ENCODE assay signal across 19 cellular contexts in genomic region chr6:93819189-93819588, GRCh38.
DNase-seq lines count a peak whose midpoint lies in the region; ATAC-seq and TF ChIP-seq lines count a peak whose summit lies in the region.
"Had no signal": no experiment of that assay in that cellular context is flagged by ENCODE, and none has a peak within 500 bp of the region (broad histone marks: within the 10 kb centered on the region; RNA-seq: fewer than 3 reads in every experiment).

No MANE protein-coding gene starts in this region.

- peaks cover 43% of the 10 kb centered on the region for H3K36me3 ChIP-seq in HUES48 (ENCODE audit: control insufficient read depth, insufficient read depth, low read length)
- H3K36me3 ChIP-seq in endodermal cell (ENCODE audit: control insufficient read depth, insufficient read depth, low read length): peaks cover 29% of the 10 kb centered on the region
- H3K36me3 ChIP-seq: left ventricle myocardium inferior, neutrophil, transverse colon had no signal

- H3K36me3 Mint-ChIP-seq in endodermal cell (ENCODE audit: low read depth): peaks cover 24% of the 10 kb centered on the region
- no peaks in the 10 kb centered on the region for H3K36me3 Mint-ChIP-seq in activated naive CD4-positive, alpha-beta T cell treated with anti-CD3 and anti-CD28 coated beads, Interleukin-2, amount 50 U/mL, for 72 hours

- peak; percentile 42 for DNase-seq in NCI-H69 (lab: John Stamatoyannopoulos, UW)
- no peak for DNase-seq in endodermal cell
- DNase-seq in pons (ENCODE audit: low spot score): peak; percentile 8
- no peak for DNase-seq in activated CD4-positive, CD25-positive, alpha-beta regulatory T cell treated with anti-CD3 and anti-CD28 coated beads, Interleukin-2, amount 50 U/mL, for 72 hours
- no peak for DNase-seq in activated naive CD4-positive, alpha-beta T cell treated with anti-CD3 and anti-CD28 coated beads, Interleukin-2, amount 50 U/mL, for 72 hours (ENCODE audit: low spot score in 2 of 2)
- DNase-seq: left ventricle myocardium inferior; mucosa of descending colon; NCI-H1417 treated with DMSO at 0.1 percent for 48 hours; NCI-H226; retina; stimulated activated naive CD4-positive, alpha-beta T cell treated with Interleukin-2 at 50 U/mL for 16 hours; transverse colon had no signal

- H3K4me3 ChIP-seq in HUES48 (ENCODE audit: low read depth, low read length): no peak overlapping the region
- no peak overlapping the region for H3K4me3 ChIP-seq in endodermal cell (ENCODE audit: low read length)
- H3K4me3 ChIP-seq: left ventricle myocardium inferior, mucosa of descending colon, transverse colon had no signal

- H3K27ac Mint-ChIP-seq in endodermal cell: peak overlapping the region; percentile 6
- no peak overlapping the region for H3K27ac Mint-ChIP-seq in activated naive CD4-positive, alpha-beta T cell treated with anti-CD3 and anti-CD28 coated beads, Interleukin-2, amount 50 U/mL, for 72 hours
- H3K27ac Mint-ChIP-seq: activated T-helper 17 cell treated with anti-CD3 and anti-CD28 coated beads, Interleukin-2, amount 50 U/mL, for 72 hours had no signal

- no peak for TF ChIP-seq CTCF in endodermal cell (conservative IDR thresholded peaks at IDR 0.05)

- H3K4me1 ChIP-seq in HUES48 (ENCODE audit: control insufficient read depth, insufficient read depth, low read length) (peaks cover 7% of the 10 kb centered on the region; the same call in 1 of the 2 replicates), endodermal cell (ENCODE audit: control insufficient read depth, insufficient read depth, low read length) (no peaks in the 10 kb centered on the region)
- H3K4me1 ChIP-seq: left ventricle myocardium inferior, transverse colon had no signal

- H3K27me3 Mint-ChIP-seq in endodermal cell (ENCODE audit: insufficient read depth): no peaks in the 10 kb centered on the region
- H3K27me3 Mint-ChIP-seq: activated T-helper 17 cell treated with anti-CD3 and anti-CD28 coated beads, Interleukin-2, amount 50 U/mL, for 72 hours had no signal

- H3K9me3 ChIP-seq in HUES48 (ENCODE audit: control insufficient read depth, insufficient read depth, low read length): no peaks in the 10 kb centered on the region
- H3K9me3 ChIP-seq in endodermal cell (ENCODE audit: control insufficient read depth, low read length): no peaks in the 10 kb centered on the region
- H3K9me3 ChIP-seq: mucosa of descending colon, neutrophil, transverse colon had no signal

- H3K4me1 Mint-ChIP-seq in endodermal cell: peaks cover 18% of the 10 kb centered on the region
- H3K4me1 Mint-ChIP-seq: activated T-helper 17 cell treated with anti-CD3 and anti-CD28 coated beads, Interleukin-2, amount 50 U/mL, for 72 hours had no signal

- H3K9me3 Mint-ChIP-seq in endodermal cell: no peaks in the 10 kb centered on the region
- H3K9me3 Mint-ChIP-seq in activated naive CD4-positive, alpha-beta T cell treated with anti-CD3 and anti-CD28 coated beads, Interleukin-2, amount 50 U/mL, for 72 hours: peaks cover 7 to 13% of the 10 kb centered on the region in 2 donors

- no peak overlapping the region for H3K4me3 Mint-ChIP-seq in endodermal cell
- H3K4me3 Mint-ChIP-seq: activated T-helper 17 cell treated with anti-CD3 and anti-CD28 coated beads, Interleukin-2, amount 50 U/mL, for 72 hours had no signal

- H3K27ac ChIP-seq in HUES48 (ENCODE audit: low read depth, low read length) (peak overlapping the region; percentile 46), endodermal cell (ENCODE audit: low read depth, low read length) (peak overlapping the region; percentile 44)
- H3K27ac ChIP-seq: left ventricle myocardium inferior, neutrophil, transverse colon had no signal

- no peak overlapping the region for H3K9ac ChIP-seq in HUES48 (ENCODE audit: low read depth, low read length)
- no peak overlapping the region for H3K9ac ChIP-seq in endodermal cell (ENCODE audit: extremely low read depth, low read length, poor library complexity, severe bottlenecking)

- ATAC-seq in GM21367 (IDR thresholded peaks at IDR 0.05; ENCODE audit: unreplicated experiment): no peak
- no peak for ATAC-seq in GM21515 (IDR thresholded peaks at IDR 0.05; ENCODE audit: unreplicated experiment)
- no peak for ATAC-seq in activated naive CD4-positive, alpha-beta T cell treated with anti-CD3 and anti-CD28 coated beads, Interleukin-2, amount 50 U/mL, for 72 hours
- ATAC-seq: activated CD4-positive, CD25-positive, alpha-beta regulatory T cell treated with anti-CD3 and anti-CD28 coated beads, Interleukin-2, amount 50 U/mL, for 24 hours; activated T-helper 17 cell treated with anti-CD3 and anti-CD28 coated beads, Interleukin-2, amount 50 U/mL, for 72 hours; esophagus mucosa; mucosa of descending colon had no signal

- 57 to 72% methylated on average over 1 to 3 of the region's 3 CpGs for WGBS in endodermal cell (ENCODE audit: insufficient coverage in 1 of 2, insufficient read length in 1 of 2), 2 experiments

- H3K27me3 ChIP-seq in HUES48 (ENCODE audit: control insufficient read depth, insufficient read depth, low read length) (no peaks in the 10 kb centered on the region), endodermal cell (ENCODE audit: control insufficient read depth, insufficient read depth, low read length, poor library complexity, severe bottlenecking) (no peaks in the 10 kb centered on the region)
- H3K27me3 ChIP-seq: neutrophil, transverse colon had no signal

Comparison
In these comparisons a context has a peak if more than half of its experiments do, and no peak if none do; other contexts are left out.
1. DNase-seq: peak in NCI-H69 (single experiment) and pons (single experiment); none in endodermal cell (single experiment), activated CD4-positive, CD25-positive, alpha-beta regulatory T cell treated with anti-CD3 and anti-CD28 coated beads, Interleukin-2, amount 50 U/mL, for 72 hours (single experiment) and activated naive CD4-positive, alpha-beta T cell treated with anti-CD3 and anti-CD28 coated beads, Interleukin-2, amount 50 U/mL, for 72 hours (0 of 2).